In the genomic region with DNA sequence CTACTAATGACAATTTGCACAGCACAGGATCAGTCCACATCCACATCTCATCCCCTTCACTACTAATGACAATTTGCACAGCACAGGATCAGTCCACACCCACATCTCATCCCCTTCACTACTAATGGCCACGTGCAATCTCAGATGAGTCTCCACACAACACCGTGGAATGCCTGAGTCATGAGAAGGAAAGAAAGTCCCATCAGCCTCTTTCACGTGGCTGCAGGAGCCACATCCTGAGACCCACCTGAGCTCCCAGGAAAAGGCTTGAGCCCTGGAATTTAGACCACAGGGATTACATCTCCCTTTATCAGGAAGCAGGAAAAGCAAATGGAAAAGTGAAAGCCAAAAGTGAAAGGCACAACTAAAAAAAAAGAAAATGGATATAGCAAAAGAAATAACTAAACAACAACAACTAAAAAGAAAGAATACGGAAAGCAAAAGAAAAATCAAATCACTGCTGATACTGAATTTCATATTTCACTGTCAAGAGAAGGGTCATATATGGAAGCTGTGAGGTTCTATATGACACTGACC, we compare ENCODE assay signal across 15 cellular contexts.
DNase-seq lines count a peak whose midpoint lies in the region; ATAC-seq lines count a peak whose summit lies in the region.
"Had no signal": no experiment of that assay in that cellular context is flagged by ENCODE, and none has a peak within 500 bp of the region (broad histone marks: within the 10 kb centered on the region; RNA-seq: fewer than 3 reads in every experiment).

No MANE protein-coding gene starts in this region.

- H3K9ac ChIP-seq in BLaER1 = no peak overlapping the region

- H3K27ac Mint-ChIP-seq in T-helper 17 cell = no peak overlapping the region
- H3K27ac Mint-ChIP-seq: B cell; CD4-positive, alpha-beta memory T cell; H9 had no signal

- H3K4me2 ChIP-seq in BLaER1 = 0 out of 2 replicates have a peak overlapping the region, but pooled peaks have one; percentile 9

- H3K27me3 Mint-ChIP-seq in T-helper 17 cell = peaks cover 29% of the 10 kb centered on the region
- H3K27me3 Mint-ChIP-seq: B cell had no signal

- H3K9me3 ChIP-seq in BLaER1 (peaks cover 4% of the 10 kb centered on the region; the same call in 1 of the 2 replicates), T-helper 17 cell (ENCODE audit: control insufficient read depth, low read length, poor library complexity, severe bottlenecking) (no peaks in the 10 kb centered on the region)

- H3K27me3 ChIP-seq in BLaER1 = no peaks in the 10 kb centered on the region

- DNase-seq in LHCN-M2 (ENCODE audit: low read depth) (peak; percentile 34), T-helper 17 cell (no peak), kidney tubule cell (ENCODE audit: low spot score) (peak; percentile 88), cerebellar cortex (ENCODE audit: low spot score) (no peak), NCI-H82 treated with DMSO at 0.1 percent for 48 hours (lab: John Stamatoyannopoulos, UW; ENCODE audit: unreplicated experiment) (no peak), HPDE6-E6E7 (ENCODE audit: extremely low spot score) (no peak)
- DNase-seq: CD4-positive, alpha-beta memory T cell; DMS79; EL; GOT3; H9 had no signal

- peak overlapping the region; percentile 45 for H3K4me3 Mint-ChIP-seq in T-helper 17 cell
- H3K4me3 Mint-ChIP-seq: B cell; CD4-positive, alpha-beta memory T cell; H9 had no signal

- no peaks in the 10 kb centered on the region for H3K36me3 Mint-ChIP-seq in T-helper 17 cell (ENCODE audit: low read depth)
- H3K36me3 Mint-ChIP-seq: CD4-positive, alpha-beta memory T cell had no signal

- H3K4me1 Mint-ChIP-seq in T-helper 17 cell = peaks cover 7% of the 10 kb centered on the region
- H3K4me1 Mint-ChIP-seq: CD4-positive, alpha-beta memory T cell; H9 had no signal

- no peaks in the 10 kb centered on the region for H3K36me3 ChIP-seq in BLaER1

- no peak overlapping the region for H3K27ac ChIP-seq in BLaER1
- H3K27ac ChIP-seq: C4-2B had no signal

- peaks cover 27% of the 10 kb centered on the region for H3K4me1 ChIP-seq in BLaER1

- no peak for ATAC-seq in T-helper 17 cell
- ATAC-seq: K562 had no signal

- no peaks in the 10 kb centered on the region for H4K20me1 ChIP-seq in BLaER1

- H3K4me3 ChIP-seq in BLaER1 = no peak overlapping the region
- H3K4me3 ChIP-seq: K562 had no signal

Comparison
In these comparisons a context has a peak if more than half of its experiments do, and no peak if none do; other contexts are left out.
1. DNase-seq: peak in LHCN-M2 (single experiment) and kidney tubule cell (single experiment); none in T-helper 17 cell (0 of 3), cerebellar cortex (single experiment), NCI-H82 treated with DMSO at 0.1 percent for 48 hours (single experiment) and HPDE6-E6E7 (single experiment).